Comparison of ENCODE assay signal across 1 cellular context in genomic region chr1:162235261-162235780, GRCh38.
TF ChIP-seq lines count a peak whose summit lies in the region.

No MANE protein-coding gene starts in this region.

TF ChIP-seq in HepG2, 621 proteins besides CTCF, POLR2A, EP300 and RAD21 (continued from another document and continues in another):
- TF ChIP-seq, protein P1, sequence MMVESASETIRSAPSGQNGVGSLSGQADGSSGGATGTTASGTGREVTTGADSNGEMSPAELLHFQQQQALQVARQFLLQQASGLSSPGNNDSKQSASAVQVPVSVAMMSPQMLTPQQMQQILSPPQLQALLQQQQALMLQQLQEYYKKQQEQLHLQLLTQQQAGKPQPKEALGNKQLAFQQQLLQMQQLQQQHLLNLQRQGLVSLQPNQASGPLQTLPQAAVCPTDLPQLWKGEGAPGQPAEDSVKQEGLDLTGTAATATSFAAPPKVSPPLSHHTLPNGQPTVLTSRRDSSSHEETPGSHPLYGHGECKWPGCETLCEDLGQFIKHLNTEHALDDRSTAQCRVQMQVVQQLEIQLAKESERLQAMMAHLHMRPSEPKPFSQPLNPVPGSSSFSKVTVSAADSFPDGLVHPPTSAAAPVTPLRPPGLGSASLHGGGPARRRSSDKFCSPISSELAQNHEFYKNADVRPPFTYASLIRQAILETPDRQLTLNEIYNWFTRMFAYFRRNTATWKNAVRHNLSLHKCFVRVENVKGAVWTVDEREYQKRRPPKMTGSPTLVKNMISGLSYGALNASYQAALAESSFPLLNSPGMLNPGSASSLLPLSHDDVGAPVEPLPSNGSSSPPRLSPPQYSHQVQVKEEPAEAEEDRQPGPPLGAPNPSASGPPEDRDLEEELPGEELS (CRISPR knock-in tag; IDR thresholded peaks at IDR 0.05): peak; percentile 62
- TF ChIP-seq ZSCAN21 (CRISPR knock-in tag; IDR thresholded peaks at IDR 0.05; ENCODE audit: borderline replicate concordance) (no peak), CREBL2 (CRISPR knock-in tag; IDR thresholded peaks at IDR 0.05; ENCODE audit: borderline replicate concordance) (no peak), ZZZ3 (CRISPR knock-in tag; IDR thresholded peaks at IDR 0.05; ENCODE audit: borderline replicate concordance) (no peak), SNAPC4 (CRISPR knock-in tag; IDR thresholded peaks at IDR 0.05) (no peak), POLR2AphosphoS2 (IDR thresholded peaks at IDR 0.05; ENCODE audit: low read depth, low read length) (no peak), MATR3 (CRISPR knock-in tag; IDR thresholded peaks at IDR 0.05) (no peak), RBAK (CRISPR knock-in tag; IDR thresholded peaks at IDR 0.05) (0 out of 2 replicates have a peak, but pooled peaks have one; percentile 26), SP4 (CRISPR knock-in tag; IDR thresholded peaks at IDR 0.05) (0 out of 2 replicates have a peak, but pooled peaks have one; percentile 25), ZIK1 (CRISPR knock-in tag; IDR thresholded peaks at IDR 0.05; ENCODE audit: borderline replicate concordance, low read depth) (no peak), ZNF83 (CRISPR knock-in tag; IDR thresholded peaks at IDR 0.05; ENCODE audit: borderline replicate concordance) (no peak), HMGA1 (CRISPR knock-in tag; conservative IDR thresholded peaks at IDR 0.05) (no peak), KDM2A (CRISPR knock-in tag; IDR thresholded peaks at IDR 0.05; ENCODE audit: borderline replicate concordance, low read depth) (peak; percentile 50; the same call in 1 of the 2 replicates), ZNF547 (CRISPR knock-in tag; IDR thresholded peaks at IDR 0.05) (no peak), ZNF496 (CRISPR knock-in tag; IDR thresholded peaks at IDR 0.05; ENCODE audit: insufficient replicate concordance) (no peak), ZNF264 (CRISPR knock-in tag; IDR thresholded peaks at IDR 0.05) (0 out of 2 replicates have a peak, but pooled peaks have one; percentile 62), ZNF7 (CRISPR knock-in tag; IDR thresholded peaks at IDR 0.05) (no peak), GLMP (CRISPR knock-in tag; IDR thresholded peaks at IDR 0.05; ENCODE audit: borderline replicate concordance) (no peak), MIXL1 (CRISPR knock-in tag; IDR thresholded peaks at IDR 0.05) (no peak), ZNF230 (CRISPR knock-in tag; IDR thresholded peaks at IDR 0.05) (no peak), PTBP1 (IDR thresholded peaks at IDR 0.05; ENCODE audit: low read depth, low read length, poor library complexity, severe bottlenecking) (no peak), PAXIP1 (CRISPR knock-in tag; conservative IDR thresholded peaks at IDR 0.05) (peak; percentile 73), ZNF878 (CRISPR knock-in tag; IDR thresholded peaks at IDR 0.05) (0 out of 2 replicates have a peak, but pooled peaks have one; percentile 48), ZNF207 (IDR thresholded peaks at IDR 0.05; ENCODE audit: borderline replicate concordance) (no peak), ZNF30 (CRISPR knock-in tag; IDR thresholded peaks at IDR 0.05) (no peak), ZNF761 (CRISPR knock-in tag; conservative IDR thresholded peaks at IDR 0.05) (no peak), REL (CRISPR knock-in tag; conservative IDR thresholded peaks at IDR 0.05) (no peak), ZNF577 (CRISPR knock-in tag; IDR thresholded peaks at IDR 0.05; ENCODE audit: borderline replicate concordance, low read depth) (no peak), ZNF232 (CRISPR knock-in tag; IDR thresholded peaks at IDR 0.05; ENCODE audit: borderline replicate concordance) (peak; percentile 80; the same call in 1 of the 2 replicates), CEBPB (IDR thresholded peaks at IDR 0.05; ENCODE audit: borderline replicate concordance, low read depth, low read length) (peak; percentile 91), ZNF253 (CRISPR knock-in tag; IDR thresholded peaks at IDR 0.05; ENCODE audit: borderline replicate concordance) (no peak), SMC3 (IDR thresholded peaks at IDR 0.05; ENCODE audit: low read length) (peak; percentile 40; the same call in 1 of the 2 replicates), ZNF333 (CRISPR knock-in tag; IDR thresholded peaks at IDR 0.05; ENCODE audit: borderline replicate concordance) (no peak), ZC3H4 (CRISPR knock-in tag; IDR thresholded peaks at IDR 0.05; ENCODE audit: borderline replicate concordance) (no peak), SOX5 (CRISPR knock-in tag; IDR thresholded peaks at IDR 0.05; ENCODE audit: borderline replicate concordance) (peak; percentile 72; the same call in 1 of the 2 replicates), ZNF367 (CRISPR knock-in tag; IDR thresholded peaks at IDR 0.05; ENCODE audit: borderline replicate concordance) (no peak), ZNF569 (CRISPR knock-in tag; IDR thresholded peaks at IDR 0.05; ENCODE audit: borderline replicate concordance) (no peak), HDAC2 (CRISPR knock-in tag; IDR thresholded peaks at IDR 0.05) (peak; percentile 85), ZNF343 (CRISPR knock-in tag; IDR thresholded peaks at IDR 0.05) (no peak)
- TF ChIP-seq, protein P2, sequence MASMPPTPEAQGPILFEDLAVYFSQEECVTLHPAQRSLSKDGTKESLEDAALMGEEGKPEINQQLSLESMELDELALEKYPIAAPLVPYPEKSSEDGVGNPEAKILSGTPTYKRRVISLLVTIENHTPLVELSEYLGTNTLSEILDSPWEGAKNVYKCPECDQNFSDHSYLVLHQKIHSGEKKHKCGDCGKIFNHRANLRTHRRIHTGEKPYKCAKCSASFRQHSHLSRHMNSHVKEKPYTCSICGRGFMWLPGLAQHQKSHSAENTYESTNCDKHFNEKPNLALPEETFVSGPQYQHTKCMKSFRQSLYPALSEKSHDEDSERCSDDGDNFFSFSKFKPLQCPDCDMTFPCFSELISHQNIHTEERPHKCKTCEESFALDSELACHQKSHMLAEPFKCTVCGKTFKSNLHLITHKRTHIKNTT (CRISPR knock-in tag; IDR thresholded peaks at IDR 0.05): no peak
- TF ChIP-seq, protein P3, sequence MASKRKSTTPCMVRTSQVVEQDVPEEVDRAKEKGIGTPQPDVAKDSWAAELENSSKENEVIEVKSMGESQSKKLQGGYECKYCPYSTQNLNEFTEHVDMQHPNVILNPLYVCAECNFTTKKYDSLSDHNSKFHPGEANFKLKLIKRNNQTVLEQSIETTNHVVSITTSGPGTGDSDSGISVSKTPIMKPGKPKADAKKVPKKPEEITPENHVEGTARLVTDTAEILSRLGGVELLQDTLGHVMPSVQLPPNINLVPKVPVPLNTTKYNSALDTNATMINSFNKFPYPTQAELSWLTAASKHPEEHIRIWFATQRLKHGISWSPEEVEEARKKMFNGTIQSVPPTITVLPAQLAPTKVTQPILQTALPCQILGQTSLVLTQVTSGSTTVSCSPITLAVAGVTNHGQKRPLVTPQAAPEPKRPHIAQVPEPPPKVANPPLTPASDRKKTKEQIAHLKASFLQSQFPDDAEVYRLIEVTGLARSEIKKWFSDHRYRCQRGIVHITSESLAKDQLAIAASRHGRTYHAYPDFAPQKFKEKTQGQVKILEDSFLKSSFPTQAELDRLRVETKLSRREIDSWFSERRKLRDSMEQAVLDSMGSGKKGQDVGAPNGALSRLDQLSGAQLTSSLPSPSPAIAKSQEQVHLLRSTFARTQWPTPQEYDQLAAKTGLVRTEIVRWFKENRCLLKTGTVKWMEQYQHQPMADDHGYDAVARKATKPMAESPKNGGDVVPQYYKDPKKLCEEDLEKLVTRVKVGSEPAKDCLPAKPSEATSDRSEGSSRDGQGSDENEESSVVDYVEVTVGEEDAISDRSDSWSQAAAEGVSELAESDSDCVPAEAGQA (IDR thresholded peaks at IDR 0.05; ENCODE audit: low read depth): no peak
- TF ChIP-seq, protein P3 (CRISPR knock-in tag; IDR thresholded peaks at IDR 0.05; ENCODE audit: borderline replicate concordance): no peak
- TF ChIP-seq, protein P4, sequence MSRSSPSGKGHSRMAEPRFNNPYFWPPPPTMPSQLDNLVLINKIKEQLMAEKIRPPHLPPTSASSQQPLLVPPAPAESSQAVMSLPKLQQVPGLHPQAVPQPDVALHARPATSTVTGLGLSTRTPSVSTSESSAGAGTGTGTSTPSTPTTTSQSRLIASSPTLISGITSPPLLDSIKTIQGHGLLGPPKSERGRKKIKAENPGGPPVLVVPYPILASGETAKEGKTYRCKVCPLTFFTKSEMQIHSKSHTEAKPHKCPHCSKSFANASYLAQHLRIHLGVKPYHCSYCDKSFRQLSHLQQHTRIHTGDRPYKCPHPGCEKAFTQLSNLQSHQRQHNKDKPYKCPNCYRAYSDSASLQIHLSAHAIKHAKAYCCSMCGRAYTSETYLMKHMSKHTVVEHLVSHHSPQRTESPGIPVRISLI (CRISPR knock-in tag; IDR thresholded peaks at IDR 0.05; ENCODE audit: borderline replicate concordance): no peak
- TF ChIP-seq, protein P5, sequence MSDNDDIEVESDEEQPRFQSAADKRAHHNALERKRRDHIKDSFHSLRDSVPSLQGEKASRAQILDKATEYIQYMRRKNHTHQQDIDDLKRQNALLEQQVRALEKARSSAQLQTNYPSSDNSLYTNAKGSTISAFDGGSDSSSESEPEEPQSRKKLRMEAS (IDR thresholded peaks at IDR 0.05): peak; percentile 78
